ENCODE assay signal across 11 cellular contexts in genomic region chr3:195187609-195188529, GRCh38.
DNase-seq lines count a peak whose midpoint lies in the region; ATAC-seq lines count a peak whose summit lies in the region.
"Had no signal": no experiment of that assay in that cellular context is flagged by ENCODE, and none has a peak within 500 bp of the region (broad histone marks: within the 10 kb centered on the region; RNA-seq: fewer than 3 reads in every experiment).

No MANE protein-coding gene starts in this region.

- DNase-seq in AG08395 (ENCODE audit: low spot score) (peak; percentile 52), NCI-H526 (lab: John Stamatoyannopoulos, UW) (peak; percentile 70 to 76), epithelial cell of prostate (ENCODE audit: low read depth, low spot score) (no peak), myocyte (ENCODE audit: low read depth) (peak; percentile 64), left colon (no peak), GF-D8 (lab: John Stamatoyannopoulos, UW) (no peak)
- no peak for DNase-seq in stimulated activated naive CD4-positive, alpha-beta T cell treated with Interleukin-2 at 50 U/mL for 16 hours (lab: John Stamatoyannopoulos, UW)
- DNase-seq: CD4-positive, alpha-beta memory T cell; kidney; NCI-H2107 had no signal

- H3K27ac ChIP-seq in epithelial cell of prostate, result peak overlapping the region; percentile 81

- no peak for ATAC-seq in left colon
- ATAC-seq in GM18868 (IDR thresholded peaks at IDR 0.05; ENCODE audit: unreplicated experiment), result no peak

- intact Hi-C loops in left colon (cut with DNase I, micrococcal nuclease), result no loop called here

Comparison
In these comparisons a context has a peak if more than half of its experiments do, and no peak if none do; other contexts are left out.
1. DNase-seq: peak in AG08395 (single experiment), NCI-H526 (2 of 2) and myocyte (single experiment); none in epithelial cell of prostate (single experiment), left colon (0 of 2), GF-D8 (single experiment) and stimulated activated naive CD4-positive, alpha-beta T cell treated with Interleukin-2 at 50 U/mL for 16 hours (single experiment).